8 cellular contexts compared by ENCODE assay signal in genomic region chr18:58044370-58045264, GRCh38. TPM values are rescaled to one million over a fixed set of nuclear protein-coding genes. Genes with fewer than 3 reads are reported as not detected.
DNase-seq lines count a peak whose midpoint lies in the region; ATAC-seq, FAIRE-seq and TF ChIP-seq lines count a peak whose summit lies in the region.

No MANE protein-coding gene starts in this region.

- H4K20me1 ChIP-seq in H1 (replicated peaks in 1 of 2; ENCODE audit: control insufficient read depth in 1 of 2, insufficient read depth in 2 of 2, low read length in 2 of 2) = peaks cover 7 to 8% of the 10 kb centered on the region in 2 experiments

- POLR2A ChIA-PET in activated CD8-positive, alpha-beta T cell treated with anti-CD3 and anti-CD28 coated beads, Interleukin-2, amount 10 ng/mL, durations not matched to agents 7 days and 5 days (lab: Charles Lee) = no interaction called here
- POLR2A ChIA-PET in H1 (lab: Charles Lee; ENCODE audit: partially characterized antibody) = interaction anchor here (0.9 to 2.5 kb wide), 12 partner anchors 10 to 136 kb away, joined by 3 to 12 read pairs (median 4); no protein-coding TSS in a partner anchor

- H3K18ac ChIP-seq in H1 (ENCODE audit: extremely low read depth, low read length) = peak overlapping the region; percentile 86; the same call in 1 of the 2 replicates

- peak overlapping the region; percentile 73 to 99 (median 84) for H3K4me3 ChIP-seq in H1 (ENCODE audit: extremely low read depth in 1 of 4, insufficient read depth in 2 of 4, low read depth in 3 of 4, low read length in 4 of 4)

- no peak overlapping the region for H3K23ac ChIP-seq in H1 (ENCODE audit: insufficient read length)

- ATAC-seq in HG02759 (IDR thresholded peaks at IDR 0.05; ENCODE audit: unreplicated experiment) = peak; percentile 48
- ATAC-seq in activated CD8-positive, alpha-beta T cell treated with anti-CD3 and anti-CD28 coated beads, Interleukin-2, amount 10 ng/mL, durations not matched to agents 7 days and 5 days = peak; percentile 50

- H3K27me3 ChIP-seq in H1 (replicated peaks in 1 of 4; ENCODE audit: control insufficient read depth in 3 of 4, extremely low read depth in 1 of 4, insufficient read depth in 3 of 4, low read length in 3 of 4) = no peaks in the 10 kb centered on the region; a peak in 1 of 7 replicates

- DNase-seq in NCI-H524 (lab: John Stamatoyannopoulos, UW) (peak; percentile 51 to 59), NCI-H524 treated with DMSO at 0.1 percent for 48 hours (lab: John Stamatoyannopoulos, UW) (no peak), NCI-H146 treated with DMSO at 0.1 percent for 48 hours (lab: John Stamatoyannopoulos, UW; ENCODE audit: unreplicated experiment) (peak; percentile 64), H1 (ENCODE audit: low read depth in 1 of 2, low spot score in 2 of 2) (peak in 1 of 2 experiments; percentile 76), mucosa of gallbladder (ENCODE audit: low spot score) (peak; percentile 19)
- DNase-seq in activated CD8-positive, alpha-beta T cell treated with anti-CD3 and anti-CD28 coated beads, Interleukin-2, amount 10 ng/mL, durations not matched to agents 7 days and 5 days = peak; percentile 47
- DNase-seq in stimulated activated naive CD4-positive, alpha-beta T cell treated with Interleukin-2 at 50 U/mL for 16 hours (lab: John Stamatoyannopoulos, UW) = peak; percentile 28

- no peaks in the 10 kb centered on the region for H3K36me3 ChIP-seq in H1 (ENCODE audit: control insufficient read depth in 2 of 4, insufficient read depth in 4 of 4, low read length in 3 of 4)

- no peak overlapping the region for H3K14ac ChIP-seq in H1 (ENCODE audit: insufficient read length)

- H3K56ac ChIP-seq in H1 (replicated peaks; ENCODE audit: insufficient read length, low read depth, low read length) = peak overlapping the region; percentile 56

- H3K27ac ChIP-seq in H1 (ENCODE audit: low read depth, low read length) = peak overlapping the region; percentile 53; the same call in 1 of the 2 replicates

- H3K27me3 Mint-ChIP-seq in activated CD8-positive, alpha-beta T cell treated with anti-CD3 and anti-CD28 coated beads, Interleukin-2, amount 10 ng/mL, durations not matched to agents 7 days and 5 days (ENCODE audit: low read depth) = peaks cover 28% of the 10 kb centered on the region

- peaks cover 25% of the 10 kb centered on the region for H3K4me1 Mint-ChIP-seq in activated CD8-positive, alpha-beta T cell treated with anti-CD3 and anti-CD28 coated beads, Interleukin-2, amount 10 ng/mL, durations not matched to agents 7 days and 5 days (ENCODE audit: low read depth)

- 0 out of 2 replicates have a peak overlapping the region, but pooled peaks have one; percentile 55 for H2AFZ ChIP-seq in H1 (ENCODE audit: low read length)

- CTCF ChIA-PET in activated CD8-positive, alpha-beta T cell treated with anti-CD3 and anti-CD28 coated beads, Interleukin-2, amount 10 ng/mL, durations not matched to agents 7 days and 5 days (lab: Charles Lee) = interaction anchor here (0.7 to 1.7 kb wide), 4 partner anchors 11 to 136 kb away, joined by 3 to 6 read pairs (median 3); no protein-coding TSS in a partner anchor
- CTCF ChIA-PET in H1 (lab: Charles Lee; ENCODE audit: partially characterized antibody) = interaction anchor here (0.8 to 4.5 kb wide), 10 partner anchors 11 to 93 kb away, joined by 3 to 43 read pairs (median 4); no protein-coding TSS in a partner anchor

- no peak overlapping the region for H2BK20ac ChIP-seq in H1 (ENCODE audit: low read length)

- peaks cover 6% of the 10 kb centered on the region for H3K23me2 ChIP-seq in H1 (ENCODE audit: low read depth, low read length)

- 0 out of 3 replicates have a peak, but pooled peaks of 1 of the 2 experiments have one; percentile 12 for TF ChIP-seq POLR2A in H1 (IDR thresholded peaks at IDR 0.05; ENCODE audit: control extremely low read depth in 1 of 2, low read depth in 2 of 2, low read length in 2 of 2)

- H3K36me3 Mint-ChIP-seq in activated CD8-positive, alpha-beta T cell treated with anti-CD3 and anti-CD28 coated beads, Interleukin-2, amount 10 ng/mL, durations not matched to agents 7 days and 5 days (ENCODE audit: low read depth) = no peaks in the 10 kb centered on the region

- peak overlapping the region; percentile 87 for H3K4me3 Mint-ChIP-seq in activated CD8-positive, alpha-beta T cell treated with anti-CD3 and anti-CD28 coated beads, Interleukin-2, amount 10 ng/mL, durations not matched to agents 7 days and 5 days

- peaks cover 3 to 11% (median 5%) of the 10 kb centered on the region in 4 experiments; a peak in 5 of 7 replicates for H3K4me1 ChIP-seq in H1 (replicated peaks in 1 of 4; ENCODE audit: control insufficient read depth in 3 of 4, insufficient read depth in 4 of 4, low read length in 3 of 4)

- H3K79me1 ChIP-seq in H1 (ENCODE audit: low read depth, low read length) = no peaks in the 10 kb centered on the region; the same call in 1 of the 2 replicates

- no peak overlapping the region for H4K91ac ChIP-seq in H1 (replicated peaks; ENCODE audit: insufficient read length, low read length)

- no peaks in the 10 kb centered on the region for H3K9me3 ChIP-seq in H1 (ENCODE audit: insufficient read depth in 2 of 2, low read depth in 1 of 2, low read length in 1 of 2)

- H2BK5ac ChIP-seq in H1 (ENCODE audit: low read depth, low read length) = peak overlapping the region; percentile 45

- H2AK5ac ChIP-seq in H1 (ENCODE audit: low read depth, low read length) = no peak overlapping the region

- H2BK15ac ChIP-seq in H1 (ENCODE audit: low read length) = no peak overlapping the region

- H3K9ac ChIP-seq in H1 (replicated peaks in 1 of 4; ENCODE audit: extremely low read depth in 1 of 4, low read depth in 3 of 4, low read length in 3 of 4) = peak overlapping the region; percentile 26 to 68 (median 50); a peak in 6 of 7 replicates

- peak overlapping the region; percentile 46; the same call in 1 of the 2 replicates for H4K8ac ChIP-seq in H1 (ENCODE audit: extremely low read depth, insufficient read depth, low read length)

- no peak overlapping the region; the same call in 1 of the 2 replicates for H2BK12ac ChIP-seq in H1 (ENCODE audit: low read depth, low read length)

- H2BK120ac ChIP-seq in H1 (replicated peaks; ENCODE audit: low read depth, low read length) = no peak overlapping the region

- TF ChIP-seq EP300 in H1 (IDR thresholded peaks at IDR 0.05; ENCODE audit: borderline replicate concordance in 1 of 2, low read depth in 2 of 2, low read length in 2 of 2) = no peak

- H3K27ac Mint-ChIP-seq in activated CD8-positive, alpha-beta T cell treated with anti-CD3 and anti-CD28 coated beads, Interleukin-2, amount 10 ng/mL, durations not matched to agents 7 days and 5 days = peak overlapping the region; percentile 55

- FAIRE-seq in H1 (lab: Jason Lieb, UNC) = no peak

- no peak for TF ChIP-seq CTCF in H1 (IDR thresholded peaks at IDR 0.05; ENCODE audit: control extremely low read depth in 1 of 3, insufficient read depth in 1 of 3, low read depth in 1 of 3, low read length in 3 of 3)

- H3K9me3 Mint-ChIP-seq in activated CD8-positive, alpha-beta T cell treated with anti-CD3 and anti-CD28 coated beads, Interleukin-2, amount 10 ng/mL, durations not matched to agents 7 days and 5 days (ENCODE audit: insufficient read depth) = no peaks in the 10 kb centered on the region

- peaks cover 7 to 34% of the 10 kb centered on the region in 2 experiments for H3K79me2 ChIP-seq in H1 (ENCODE audit: control insufficient read depth in 1 of 2, insufficient read depth in 2 of 2, low read length in 2 of 2)

- no peak overlapping the region for H3K4ac ChIP-seq in H1 (replicated peaks; ENCODE audit: insufficient read length, low read depth, low read length)

- H3K4me2 ChIP-seq in H1 (ENCODE audit: insufficient read depth in 1 of 2, low read depth in 2 of 2, low read length in 2 of 2) = peak overlapping the region; percentile 89 to 90

- peak overlapping the region; percentile 16 for H4K5ac ChIP-seq in H1 (ENCODE audit: insufficient read length, low read depth, low read length)

- WGBS in H1 (ENCODE audit: extremely low coverage in 1 of 2, insufficient coverage in 1 of 2, insufficient read length in 1 of 2, insufficient replicate concordance in 2 of 2, low coverage in 1 of 2, low lambda C conversion rate in 2 of 2, missing lambda C conversion rate in 1 of 2), 2 experiments = 1% methylated on average over 41 of the region's 95 CpGs; no CpG with 5 or more reads in 1 of the 2 experiments

- TF ChIP-seq RAD21 in H1 (IDR thresholded peaks at IDR 0.05 in 1 of 2, conservative IDR thresholded peaks at IDR 0.05 in 1 of 2; ENCODE audit: low read depth in 2 of 2, low read length in 2 of 2) = no peak

TF ChIP-seq in H1, 55 proteins besides CTCF, POLR2A, EP300 and RAD21 (continues in another document):
- no peak for TF ChIP-seq GTF2F1 (IDR thresholded peaks at IDR 0.05; ENCODE audit: borderline replicate concordance, low read depth, low read length)
- TF ChIP-seq BACH1 (IDR thresholded peaks at IDR 0.05; ENCODE audit: low read length) = peak; percentile 55; the same call in 1 of the 2 replicates
- TF ChIP-seq ATF3 (IDR thresholded peaks at IDR 0.05; ENCODE audit: insufficient read depth, low read depth, low read length) = no peak
- TF ChIP-seq JUN (IDR thresholded peaks at IDR 0.05; ENCODE audit: low read depth, low read length) = no peak
- 0 out of 2 replicates have a peak, but pooled peaks have one; percentile 26 for TF ChIP-seq PHF8 (conservative IDR thresholded peaks at IDR 0.05; ENCODE audit: low read depth, low read length)
- no peak for TF ChIP-seq EZH2 (IDR thresholded peaks at IDR 0.05; ENCODE audit: low read depth, low read length, severe bottlenecking)
- peak; percentile 23 for TF ChIP-seq MAX (IDR thresholded peaks at IDR 0.05)
- TF ChIP-seq ASH2L (IDR thresholded peaks at IDR 0.05; ENCODE audit: low read length) = peak; percentile 50

RNA-seq across cellular contexts. Expression of gene NEDD4L, which starts 0.6 kb away (rescaled TPM):
- 1 to 10 TPM; 3.4 to 4.3 TPM for total RNA-seq in activated CD8-positive, alpha-beta T cell treated with anti-CD3 and anti-CD28 coated beads, Interleukin-2, amount 10 ng/mL, durations not matched to agents 7 days and 5 days
- total RNA-seq in H1 (2021; fragmentation: NEBNext Ultra II Directional; extraction: Animal tissue kit (Norgen Biotek cat#: 25700)) = 63.4 and 69.8 TPM in 2 replicates
- 37.3 and 53.0 TPM in 2 replicates for polyA plus RNA-seq in H1 (2011; rRNA removed)
- 35.7 TPM for polyA plus RNA-seq in H1 (2011; cell fraction: cytosol; rRNA removed)
- 112 TPM for polyA plus RNA-seq in H1 (2011; cell fraction: nucleus; rRNA removed)
- polyA plus RNA-seq in H1 (2012, experiment 1 of 2) = 49.0 to 66.6 TPM (median 55.2 TPM) in 4 replicates
- 14.1 TPM for polyA plus RNA-seq in H1 (2012, experiment 2 of 2)
- 60.0 TPM for polyA plus RNA-seq in H1 (2013, experiment 1 of 2)
- polyA plus RNA-seq in H1 (2013, experiment 2 of 2) = 63.7 TPM
- 77.2 and 91.8 TPM in 2 replicates for polyA minus RNA-seq in H1 (2011; rRNA and poly(A)+ RNA removed)
- 35.2 TPM for polyA minus RNA-seq in H1 (2011; cell fraction: cytosol; rRNA and poly(A)+ RNA removed)
- polyA minus RNA-seq in H1 (2011; cell fraction: nucleus; rRNA and poly(A)+ RNA removed) = 128 TPM
- 99.5 TPM for total RNA-seq in mucosa of gallbladder

Comparison
In these comparisons a context has a peak if more than half of its experiments do, and no peak if none do; other contexts are left out.
1. RNA of gene NEDD4L, which starts 0.6 kb away (total RNA-seq): 99.5 TPM in mucosa of gallbladder (single experiment) and 63.4 to 69.8 TPM in H1; 3.4 to 4.3 TPM in activated CD8-positive, alpha-beta T cell treated with anti-CD3 and anti-CD28 coated beads, Interleukin-2, amount 10 ng/mL, durations not matched to agents 7 days and 5 days; every median in the first group is over 10 times any median in the second.